In genomic region chr16:57024894-57025680, GRCh38 we compare ENCODE assay signal across 23 cellular contexts. TPM values are rescaled to one million over a fixed set of nuclear protein-coding genes. Genes with fewer than 3 reads are reported as not detected.
DNase-seq lines count a peak whose midpoint lies in the region; ATAC-seq lines count a peak whose summit lies in the region.
"Had no signal": no experiment of that assay in that cellular context is flagged by ENCODE, and none has a peak within 500 bp of the region (broad histone marks: within the 10 kb centered on the region; RNA-seq: fewer than 3 reads in every experiment).

No MANE protein-coding gene starts in this region.

- no peaks in the 10 kb centered on the region for H3K27me3 Mint-ChIP-seq in activated CD4-positive, alpha-beta T cell treated with anti-CD3 and anti-CD28 coated beads for 36 hours
- H3K27me3 Mint-ChIP-seq in IgD-negative memory B cell = no peaks in the 10 kb centered on the region
- H3K27me3 Mint-ChIP-seq in activated T-helper 17 cell treated with anti-CD3 and anti-CD28 coated beads, Interleukin-2, amount 50 U/mL, for 72 hours = no peaks in the 10 kb centered on the region
- H3K27me3 Mint-ChIP-seq: natural killer cell treated with Interleukin-12 subunit alpha and Interleukin-12 subunit beta and Interleukin-15 and Interleukin-18, amount 100 ng/mL, for 72 hours had no signal

- no peak for DNase-seq in activated CD4-positive, alpha-beta T cell treated with anti-CD3 and anti-CD28 coated beads for 36 hours
- no peak for DNase-seq in activated CD4-positive, alpha-beta T cell treated with anti-CD3 and anti-CD28 coated beads, Interleukin-2, amount 50 U/mL, for 4 hours
- DNase-seq in sciatic nerve (ENCODE audit: low spot score) (peak; percentile 46), NCI-H69 (lab: John Stamatoyannopoulos, UW) (no peak), NCI-H2227 treated with DMSO at 0.1 percent for 48 hours (lab: John Stamatoyannopoulos, UW) (no peak), NCI-H2196 (lab: John Stamatoyannopoulos, UW; ENCODE audit: unreplicated experiment) (no peak)
- DNase-seq: activated CD4-positive, alpha-beta T cell treated with anti-CD3 and anti-CD28 coated beads, Interleukin-2, amount 50 U/mL, for 48 hours; cortex of kidney; glutamatergic neuron; mesendoderm; NCI-H1105 treated with DMSO at 0.1 percent for 48 hours; NCI-H526; PC-9; SJCRH30; stimulated activated CD4-positive, alpha-beta T cell treated with anti-CD3 and anti-CD28 coated beads, Interleukin-4, amount 100 ng/mL, for 1 hour; T-helper 2 cell; WERI-Rb-1 had no signal

- H3K9me3 Mint-ChIP-seq in activated CD4-positive, alpha-beta T cell treated with anti-CD3 and anti-CD28 coated beads for 36 hours (ENCODE audit: low read depth) = no peaks in the 10 kb centered on the region
- peaks cover 0 to under 1% (median 0%) of the 10 kb centered on the region in 3 donors for H3K9me3 Mint-ChIP-seq in IgD-negative memory B cell
- no peaks in the 10 kb centered on the region for H3K9me3 Mint-ChIP-seq in activated T-helper 17 cell treated with anti-CD3 and anti-CD28 coated beads, Interleukin-2, amount 50 U/mL, for 72 hours

- H3K27ac Mint-ChIP-seq in activated CD4-positive, alpha-beta T cell treated with anti-CD3 and anti-CD28 coated beads for 36 hours = peak overlapping the region; percentile 13
- H3K27ac Mint-ChIP-seq in IgD-negative memory B cell = peak overlapping the region; percentile 39 to 89 (median 40)
- H3K27ac Mint-ChIP-seq in activated T-helper 17 cell treated with anti-CD3 and anti-CD28 coated beads, Interleukin-2, amount 50 U/mL, for 72 hours = peak overlapping the region; percentile 85
- H3K27ac Mint-ChIP-seq: brain, progenitor cell of endocrine pancreas had no signal

- peaks cover 82% of the 10 kb centered on the region for H3K36me3 Mint-ChIP-seq in activated CD4-positive, alpha-beta T cell treated with anti-CD3 and anti-CD28 coated beads for 36 hours (ENCODE audit: low read depth)
- H3K36me3 Mint-ChIP-seq in IgD-negative memory B cell = peaks cover 14% of the 10 kb centered on the region
- H3K36me3 Mint-ChIP-seq in activated T-helper 17 cell treated with anti-CD3 and anti-CD28 coated beads, Interleukin-2, amount 50 U/mL, for 72 hours (ENCODE audit: low read depth) = peaks cover 92% of the 10 kb centered on the region
- H3K36me3 Mint-ChIP-seq: brain had no signal

- CTCF ChIA-PET in activated CD4-positive, alpha-beta T cell treated with anti-CD3 and anti-CD28 coated beads for 36 hours (lab: Charles Lee) = no interaction called here

- intact Hi-C loops in activated CD4-positive, alpha-beta T cell treated with anti-CD3 and anti-CD28 coated beads for 36 hours (cut with DNase I, micrococcal nuclease) = no loop called here
- intact Hi-C loops in sciatic nerve (cut with DNase I) = no loop called here

- no peak overlapping the region for H3K4me3 Mint-ChIP-seq in activated CD4-positive, alpha-beta T cell treated with anti-CD3 and anti-CD28 coated beads for 36 hours
- H3K4me3 Mint-ChIP-seq in IgD-negative memory B cell = no peak overlapping the region
- peak overlapping the region; percentile 60 for H3K4me3 Mint-ChIP-seq in activated T-helper 17 cell treated with anti-CD3 and anti-CD28 coated beads, Interleukin-2, amount 50 U/mL, for 72 hours
- H3K4me3 Mint-ChIP-seq: brain; natural killer cell treated with Interleukin-12 subunit alpha and Interleukin-12 subunit beta and Interleukin-15 and Interleukin-18, amount 100 ng/mL, for 72 hours had no signal

- peaks cover 90% of the 10 kb centered on the region for H3K4me1 Mint-ChIP-seq in activated CD4-positive, alpha-beta T cell treated with anti-CD3 and anti-CD28 coated beads for 36 hours
- H3K4me1 Mint-ChIP-seq in IgD-negative memory B cell = peaks cover 15 to 30% (median 16%) of the 10 kb centered on the region in 3 donors
- peaks cover 46% of the 10 kb centered on the region for H3K4me1 Mint-ChIP-seq in activated T-helper 17 cell treated with anti-CD3 and anti-CD28 coated beads, Interleukin-2, amount 50 U/mL, for 72 hours
- H3K4me1 Mint-ChIP-seq: brain had no signal

- POLR2A ChIA-PET in activated CD4-positive, alpha-beta T cell treated with anti-CD3 and anti-CD28 coated beads for 36 hours (lab: Charles Lee) = no interaction called here

- no peak for ATAC-seq in activated CD4-positive, alpha-beta T cell treated with anti-CD3 and anti-CD28 coated beads for 36 hours
- ATAC-seq in activated T-helper 17 cell treated with anti-CD3 and anti-CD28 coated beads, Interleukin-2, amount 50 U/mL, for 72 hours (replicated peaks) = no peak
- ATAC-seq in sciatic nerve = no peak
- ATAC-seq: HCT116 had no signal

RNA-seq across cellular contexts. Expression of gene NLRC5, which starts 35.7 kb away (rescaled TPM):
- total RNA-seq in activated CD4-positive, alpha-beta T cell treated with anti-CD3 and anti-CD28 coated beads for 36 hours = 100 to 1,000 TPM; 143 to 175 TPM
- polyA plus RNA-seq in IgD-negative memory B cell = 134 TPM
- total RNA-seq in activated T-helper 17 cell treated with anti-CD3 and anti-CD28 coated beads, Interleukin-2, amount 50 U/mL, for 72 hours = 100 to 1,000 TPM; 182 to 219 TPM
- 60.1 TPM for total RNA-seq in sciatic nerve
- total RNA-seq: progenitor cell of endocrine pancreas had no signal

Comparison
In these comparisons a context has a peak if more than half of its experiments do, and no peak if none do; other contexts are left out.
1. H3K27ac Mint-ChIP-seq: peak in every context shown above with its lines; median percentile 85 in activated T-helper 17 cell treated with anti-CD3 and anti-CD28 coated beads, Interleukin-2, amount 50 U/mL, for 72 hours; 40 in IgD-negative memory B cell; 13 in activated CD4-positive, alpha-beta T cell treated with anti-CD3 and anti-CD28 coated beads for 36 hours.